Comparison of ENCODE assay signal across 1 cellular context in the genomic region with DNA sequence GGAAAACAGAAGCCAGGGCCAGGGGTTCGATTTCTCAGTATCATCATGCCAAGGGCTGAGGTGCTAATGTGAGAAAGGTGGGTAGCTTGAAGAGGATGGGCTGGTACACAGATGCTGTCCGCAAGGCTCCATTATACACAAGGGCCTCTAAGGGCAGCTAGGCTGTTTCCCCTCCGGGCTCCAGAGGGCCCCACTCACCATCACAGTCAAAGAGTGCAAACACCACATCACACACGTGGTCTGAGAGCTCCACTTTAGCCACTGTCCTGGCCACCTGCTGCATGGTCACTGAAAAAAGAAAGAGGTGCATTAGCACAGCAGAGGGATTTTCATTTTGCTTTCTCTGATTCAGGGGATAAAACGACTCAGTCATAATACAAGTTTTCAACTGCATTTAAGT.
A peak's percentile ranks its signal among the peaks of the same experiment; 100 is the strongest.
TF ChIP-seq lines count a peak whose summit lies in the region.

No MANE protein-coding gene starts in this region.

TF ChIP-seq in H1, 55 proteins besides CTCF, POLR2A, EP300 and RAD21:
- TF ChIP-seq RFX5 (IDR thresholded peaks at IDR 0.05; ENCODE audit: borderline replicate concordance, low read depth, low read length) (no peak), TCF12 (IDR thresholded peaks at IDR 0.05; ENCODE audit: low read depth, low read length) (no peak), EGR1 (IDR thresholded peaks at IDR 0.05; ENCODE audit: borderline replicate concordance, low read depth, low read length) (peak; percentile 63; the same call in 1 of the 2 replicates), YY1 (IDR thresholded peaks at IDR 0.05; ENCODE audit: low read depth, low read length) (no peak)
- TF ChIP-seq, protein P1, sequence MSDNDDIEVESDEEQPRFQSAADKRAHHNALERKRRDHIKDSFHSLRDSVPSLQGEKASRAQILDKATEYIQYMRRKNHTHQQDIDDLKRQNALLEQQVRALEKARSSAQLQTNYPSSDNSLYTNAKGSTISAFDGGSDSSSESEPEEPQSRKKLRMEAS (IDR thresholded peaks at IDR 0.05), result peak; percentile 48; the same call in 1 of the 2 replicates
